8 cellular contexts compared by ENCODE assay signal in genomic region chr17:59521465-59522126, GRCh38. TPM values are rescaled to one million over a fixed set of nuclear protein-coding genes. Genes with fewer than 3 reads are reported as not detected.
DNase-seq lines count a peak whose midpoint lies in the region; ATAC-seq and TF ChIP-seq lines count a peak whose summit lies in the region.

No MANE protein-coding gene starts in this region.

- no peak overlapping the region for H3K4me3 Mint-ChIP-seq in T-cell
- H3K4me3 Mint-ChIP-seq in activated naive CD8-positive, alpha-beta T cell treated with anti-CD3 and anti-CD28 coated beads, Interleukin-2, amount 50 U/mL, for 24 hours = no peak overlapping the region

- no peaks in the 10 kb centered on the region for H3K9me3 Mint-ChIP-seq in T-cell
- H3K9me3 Mint-ChIP-seq in activated naive CD8-positive, alpha-beta T cell treated with anti-CD3 and anti-CD28 coated beads, Interleukin-2, amount 50 U/mL, for 24 hours = no peaks in the 10 kb centered on the region

- CTCF ChIA-PET in T-cell (lab: Charles Lee) = interaction anchor here in 1 of 2 donors (0.9 to 1.0 kb wide), 4 partner anchors 20 to 338 kb away, joined by 3 read pairs; no protein-coding TSS in a partner anchor

- H4K20me1 ChIP-seq in DOHH2 (ENCODE audit: control insufficient read depth, insufficient read depth, low read depth, low read length) = no peaks in the 10 kb centered on the region

- H3K4me1 Mint-ChIP-seq in T-cell = peaks cover 3 to 7% (median 4%) of the 10 kb centered on the region in 3 donors
- peaks cover 2% of the 10 kb centered on the region for H3K4me1 Mint-ChIP-seq in activated naive CD8-positive, alpha-beta T cell treated with anti-CD3 and anti-CD28 coated beads, Interleukin-2, amount 50 U/mL, for 24 hours

- H3K27me3 Mint-ChIP-seq in T-cell = peaks cover 15% of the 10 kb centered on the region in 2 donors
- H3K27me3 Mint-ChIP-seq in activated naive CD8-positive, alpha-beta T cell treated with anti-CD3 and anti-CD28 coated beads, Interleukin-2, amount 50 U/mL, for 24 hours = peaks cover 11% of the 10 kb centered on the region

- no peak for TF ChIP-seq POLR2A in gastrocnemius medialis (IDR thresholded peaks at IDR 0.05)

- H3K27ac Mint-ChIP-seq in T-cell = no peak overlapping the region
- H3K27ac Mint-ChIP-seq in activated naive CD8-positive, alpha-beta T cell treated with anti-CD3 and anti-CD28 coated beads, Interleukin-2, amount 50 U/mL, for 24 hours = no peak overlapping the region

- in situ Hi-C loops in gastrocnemius medialis (cut with MboI; ENCODE audit: low sequenced_read_pairs in 4 of 4) = no loop called here

- H3K4me3 ChIP-seq in DOHH2 (ENCODE audit: low read length) = no peak overlapping the region
- no peak overlapping the region for H3K4me3 ChIP-seq in gastrocnemius medialis

- H3K9me3 ChIP-seq in DOHH2 (ENCODE audit: control insufficient read depth, insufficient read depth, low read length) = no peaks in the 10 kb centered on the region
- H3K9me3 ChIP-seq in gastrocnemius medialis = no peaks in the 10 kb centered on the region

- H3K4me1 ChIP-seq in DOHH2 (ENCODE audit: control insufficient read depth, low read length) (no peaks in the 10 kb centered on the region), gastrocnemius medialis (peaks cover 4 to 6% of the 10 kb centered on the region in 2 donors)

- DNase-seq in LoVo (ENCODE audit: low spot score) (peak; percentile 57), T-cell (peak in 32 of 34 experiments; percentile 11 to 60 (median 39)), left cardiac atrium (peak; percentile 50), gastrocnemius medialis (peak; percentile 13 to 22)
- DNase-seq in activated naive CD8-positive, alpha-beta T cell treated with anti-CD3 and anti-CD28 coated beads, Interleukin-2, amount 50 U/mL, for 24 hours = peak; percentile 74

- H3K27ac ChIP-seq in DOHH2 (ENCODE audit: low read depth, low read length) (no peak overlapping the region), gastrocnemius medialis (no peak overlapping the region)

- POLR2A ChIA-PET in T-cell (lab: Charles Lee) = interaction anchor here in 1 of 2 donors (0.5 kb wide), 1 partner anchor 50 kb away, joined by 8 read pairs; no protein-coding TSS in a partner anchor

- H3K79me2 ChIP-seq in DOHH2 (ENCODE audit: control insufficient read depth, low read length) = no peaks in the 10 kb centered on the region

- no peaks in the 10 kb centered on the region for H3K36me3 ChIP-seq in DOHH2 (ENCODE audit: control insufficient read depth, low read length)
- H3K36me3 ChIP-seq in gastrocnemius medialis = no peaks in the 10 kb centered on the region

- no peaks in the 10 kb centered on the region for H3K9me2 ChIP-seq in DOHH2 (replicated peaks; ENCODE audit: control insufficient read depth, low read length)

- no peaks in the 10 kb centered on the region for H3F3A ChIP-seq in DOHH2 (ENCODE audit: control insufficient read depth, insufficient read depth)

- ATAC-seq in T-cell (replicated peaks in 1 of 4) (peak in 3 of 4 experiments; percentile 64 to 70 (median 66)), left cardiac atrium (peak; percentile 63 to 83), gastrocnemius medialis (peak in 1 of 2 donors; percentile 62), GM21737 (IDR thresholded peaks at IDR 0.05; ENCODE audit: unreplicated experiment) (no peak), HG03095 (IDR thresholded peaks at IDR 0.05; ENCODE audit: unreplicated experiment) (no peak)
- ATAC-seq in activated naive CD8-positive, alpha-beta T cell treated with anti-CD3 and anti-CD28 coated beads, Interleukin-2, amount 50 U/mL, for 24 hours = peak; percentile 54

- peaks cover 16% of the 10 kb centered on the region for H3K27me3 ChIP-seq in DOHH2 (ENCODE audit: control insufficient read depth, low read length)
- no peaks in the 10 kb centered on the region for H3K27me3 ChIP-seq in gastrocnemius medialis

- intact Hi-C loops in left cardiac atrium (cut with DNase I) = no loop called here
- intact Hi-C loops in gastrocnemius medialis (cut with DNase I; ENCODE audit: low total_unique reads) = loop anchor here (5.0 kb wide), 1 partner anchor 209 kb away; no protein-coding TSS in a partner anchor

- H3K4me2 ChIP-seq in DOHH2 (ENCODE audit: low read length) = peak overlapping the region; percentile 32

- H3K36me3 Mint-ChIP-seq in T-cell = no peaks in the 10 kb centered on the region
- H3K36me3 Mint-ChIP-seq in activated naive CD8-positive, alpha-beta T cell treated with anti-CD3 and anti-CD28 coated beads, Interleukin-2, amount 50 U/mL, for 24 hours (ENCODE audit: low read depth) = no peaks in the 10 kb centered on the region

- peak; percentile 93 for TF ChIP-seq CTCF in DOHH2 (IDR thresholded peaks at IDR 0.05; ENCODE audit: low read depth, low read length, poor library complexity, severe bottlenecking)
- TF ChIP-seq CTCF in gastrocnemius medialis (IDR thresholded peaks at IDR 0.05 in 4 of 5, conservative IDR thresholded peaks at IDR 0.05 in 1 of 5) = peak; percentile 64 to 84 (median 76)

RNA-seq across cellular contexts. Expression of gene DHX40, which starts 43.8 kb away (rescaled TPM):
- 10 to 100 TPM; 21.3 to 50.8 (median 24.9) TPM for total RNA-seq in T-cell
- total RNA-seq in left cardiac atrium = 10 to 100 TPM; 15.0 to 16.5 TPM
- 10 to 100 TPM; 21.2 to 32.2 (median 26.9) TPM for total RNA-seq in gastrocnemius medialis

Comparison
In these comparisons a context has a peak if more than half of its experiments do, and no peak if none do; other contexts are left out.
1. DNase-seq: peak in every context shown above with its lines; median percentile 74 in activated naive CD8-positive, alpha-beta T cell treated with anti-CD3 and anti-CD28 coated beads, Interleukin-2, amount 50 U/mL, for 24 hours; 57 in LoVo; 50 in left cardiac atrium; 39 in T-cell; 18 in gastrocnemius medialis.
2. ATAC-seq: peak in T-cell (3 of 4), activated naive CD8-positive, alpha-beta T cell treated with anti-CD3 and anti-CD28 coated beads, Interleukin-2, amount 50 U/mL, for 24 hours (single experiment) and left cardiac atrium (2 of 2); none in GM21737 (single experiment) and HG03095 (single experiment).